9 cellular contexts compared by ENCODE assay signal in genomic region chr1:226649780-226650179, GRCh38.
A peak's percentile ranks its signal among the peaks of the same experiment; 100 is the strongest.
DNase-seq lines count a peak whose midpoint lies in the region; ATAC-seq, FAIRE-seq and TF ChIP-seq lines count a peak whose summit lies in the region.
"Had no signal": no experiment of that assay in that cellular context is flagged by ENCODE, and none has a peak within 500 bp of the region (broad histone marks: within the 10 kb centered on the region; RNA-seq: fewer than 3 reads in every experiment).

No MANE protein-coding gene starts in this region.

- H3F3A ChIP-seq in smooth muscle cell (ENCODE audit: low read depth): no peaks in the 10 kb centered on the region

- TF ChIP-seq POLR2A in GM18505 (IDR thresholded peaks at IDR 0.05; ENCODE audit: borderline replicate concordance, extremely low read depth, insufficient read depth, insufficient read length): no peak

- no peaks in the 10 kb centered on the region for H3K27me3 Mint-ChIP-seq in activated T-cell treated with anti-CD3 and anti-CD28 coated beads, Interleukin-2, amount 50 U/mL, for 24 hours

- no peak overlapping the region for H3K9ac ChIP-seq in smooth muscle cell (ENCODE audit: low read depth)

- H3K4me1 ChIP-seq in SJCRH30 (peaks cover 32% of the 10 kb centered on the region), smooth muscle cell (ENCODE audit: low read depth) (peaks cover 28% of the 10 kb centered on the region)

- peaks cover 51% of the 10 kb centered on the region for H3K36me3 Mint-ChIP-seq in activated T-cell treated with anti-CD3 and anti-CD28 coated beads, Interleukin-2, amount 50 U/mL, for 24 hours (ENCODE audit: low read depth)

- no peak overlapping the region for H3K4me3 Mint-ChIP-seq in activated T-cell treated with anti-CD3 and anti-CD28 coated beads, Interleukin-2, amount 50 U/mL, for 24 hours

- DNase-seq in AG10803 (ENCODE audit: low read depth): peak; percentile 46
- peak; percentile 58 to 69 for DNase-seq in SJCRH30
- peak; percentile 61 for DNase-seq in fibroblast of peridontal ligament (ENCODE audit: extremely low read depth)
- no peak for DNase-seq in smooth muscle cell (lab: John Stamatoyannopoulos, UW; ENCODE audit: unreplicated experiment)
- no peak for DNase-seq in ecto neural progenitor cell (ENCODE audit: low spot score)
- no peak for DNase-seq in activated T-cell treated with anti-CD3 and anti-CD28 coated beads, Interleukin-2, amount 50 U/mL, for 24 hours
- DNase-seq: testis had no signal

- TF ChIP-seq CTCF in AG10803 (conservative IDR thresholded peaks at IDR 0.05; ENCODE audit: low read length) (peak; percentile 50), smooth muscle cell (IDR thresholded peaks at IDR 0.05; ENCODE audit: borderline replicate concordance, insufficient read depth, poor library complexity, severe bottlenecking) (no peak)

- peak; percentile 44 for FAIRE-seq in G401.6 (lab: Jason Lieb, UNC)

- H2AFZ ChIP-seq in smooth muscle cell (ENCODE audit: low read depth): no peak overlapping the region

- H3K27ac ChIP-seq in SJCRH30 (no peak overlapping the region), smooth muscle cell (ENCODE audit: low read depth) (no peak overlapping the region)
- H3K27ac ChIP-seq: testis had no signal

- H3K4me1 Mint-ChIP-seq in activated T-cell treated with anti-CD3 and anti-CD28 coated beads, Interleukin-2, amount 50 U/mL, for 24 hours (ENCODE audit: low read depth): peaks cover 60% of the 10 kb centered on the region

- H3K4me3 ChIP-seq in AG10803 (ENCODE audit: low read length): no peak overlapping the region
- no peak overlapping the region for H3K4me3 ChIP-seq in SJCRH30
- H3K4me3 ChIP-seq in smooth muscle cell: no peak overlapping the region
- H3K4me3 ChIP-seq: testis had no signal

- H3K27ac Mint-ChIP-seq in activated T-cell treated with anti-CD3 and anti-CD28 coated beads, Interleukin-2, amount 50 U/mL, for 24 hours: no peak overlapping the region

- no peaks in the 10 kb centered on the region for H3K79me2 ChIP-seq in smooth muscle cell (ENCODE audit: low read depth)

- H3K9me3 Mint-ChIP-seq in activated T-cell treated with anti-CD3 and anti-CD28 coated beads, Interleukin-2, amount 50 U/mL, for 24 hours: no peaks in the 10 kb centered on the region

- no peaks in the 10 kb centered on the region for H3K9me3 ChIP-seq in SJCRH30 (replicated peaks)
- no peaks in the 10 kb centered on the region for H3K9me3 ChIP-seq in smooth muscle cell (replicated peaks; ENCODE audit: low read depth)
- H3K9me3 ChIP-seq: testis had no signal

- no peak overlapping the region for H3K4me2 ChIP-seq in smooth muscle cell

- H3K36me3 ChIP-seq in SJCRH30: peaks cover 21% of the 10 kb centered on the region
- H3K36me3 ChIP-seq in smooth muscle cell (ENCODE audit: low read depth): no peaks in the 10 kb centered on the region

- no peak for ATAC-seq in GM18505 (IDR thresholded peaks at IDR 0.05; ENCODE audit: unreplicated experiment)

- 91% methylated on average over 7 of the region's 7 CpGs for WGBS in smooth muscle cell (ENCODE audit: low lambda C conversion rate)

- H4K20me1 ChIP-seq in smooth muscle cell (ENCODE audit: low read depth): no peaks in the 10 kb centered on the region

- H3K27me3 ChIP-seq in SJCRH30 (no peaks in the 10 kb centered on the region), smooth muscle cell (ENCODE audit: low read depth) (no peaks in the 10 kb centered on the region)
- H3K27me3 ChIP-seq: testis had no signal

Comparison
In these comparisons a context has a peak if more than half of its experiments do, and no peak if none do; other contexts are left out.
1. DNase-seq: peak in AG10803 (single experiment), SJCRH30 (2 of 2) and fibroblast of peridontal ligament (single experiment); none in smooth muscle cell (single experiment), ecto neural progenitor cell (single experiment) and activated T-cell treated with anti-CD3 and anti-CD28 coated beads, Interleukin-2, amount 50 U/mL, for 24 hours (single experiment).